ENCODE assay signal across 18 cellular contexts in the genomic region with DNA sequence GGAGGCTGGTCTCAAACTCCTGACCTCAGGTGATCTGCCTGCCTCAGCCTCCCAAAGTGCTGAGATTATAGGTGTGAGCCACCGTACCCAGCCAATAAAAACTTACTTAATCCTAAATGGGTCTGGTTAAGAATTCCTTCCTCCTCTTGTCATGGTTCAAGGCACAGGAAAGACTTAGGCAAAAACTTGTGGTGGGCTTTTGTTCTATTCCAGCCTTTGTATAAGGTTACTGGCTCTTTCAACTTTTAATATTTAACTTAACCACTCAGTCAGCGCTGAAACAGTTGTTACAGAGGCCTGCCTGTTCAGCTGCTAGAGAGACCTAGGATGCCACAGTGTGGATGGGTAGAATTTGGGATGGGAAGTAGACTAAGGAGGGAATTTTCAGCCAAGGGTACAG.
DNase-seq lines count a peak whose midpoint lies in the region; ATAC-seq and FAIRE-seq lines count a peak whose summit lies in the region.
"Had no signal": no experiment of that assay in that cellular context is flagged by ENCODE, and none has a peak within 500 bp of the region (broad histone marks: within the 10 kb centered on the region; RNA-seq: fewer than 3 reads in every experiment).

No MANE protein-coding gene starts in this region.

- no peak for ATAC-seq in stimulated activated effector memory CD8-positive, alpha-beta T cell treated with anti-CD3 and anti-CD28 coated beads, Interleukin-12 subunit alpha, Interleukin-12 subunit beta, amount 100 ng/mL, for 72 hours

- no peaks in the 10 kb centered on the region for H3K4me1 Mint-ChIP-seq in stimulated activated effector memory CD8-positive, alpha-beta T cell treated with anti-CD3 and anti-CD28 coated beads, Interleukin-12 subunit alpha, Interleukin-12 subunit beta, amount 100 ng/mL, for 72 hours

- peaks cover 2% of the 10 kb centered on the region for H3K9me3 Mint-ChIP-seq in stimulated activated effector memory CD8-positive, alpha-beta T cell treated with anti-CD3 and anti-CD28 coated beads, Interleukin-12 subunit alpha, Interleukin-12 subunit beta, amount 100 ng/mL, for 72 hours

- H3K4me3 Mint-ChIP-seq in stimulated activated effector memory CD8-positive, alpha-beta T cell treated with anti-CD3 and anti-CD28 coated beads, Interleukin-12 subunit alpha, Interleukin-12 subunit beta, amount 100 ng/mL, for 72 hours: no peak overlapping the region
- H3K4me3 Mint-ChIP-seq: CD4-positive, CD25-positive, alpha-beta regulatory T cell had no signal

- FAIRE-seq in RCC 7860 (lab: Jason Lieb, UNC): peak; percentile 81
- FAIRE-seq: D721Med, GM12892, GM18507 had no signal

- H3K36me3 Mint-ChIP-seq in stimulated activated effector memory CD8-positive, alpha-beta T cell treated with anti-CD3 and anti-CD28 coated beads, Interleukin-12 subunit alpha, Interleukin-12 subunit beta, amount 100 ng/mL, for 72 hours: peaks cover 29% of the 10 kb centered on the region

- peak; percentile 30 for DNase-seq in RCC 7860 (ENCODE audit: low spot score)
- peak; percentile 39 for DNase-seq in glomerular visceral epithelial cell (ENCODE audit: extremely low spot score)
- DNase-seq in left kidney (ENCODE audit: low read depth, low spot score): peak; percentile 65
- peak in 1 of 2 donors; percentile 23 for DNase-seq in stimulated activated effector memory CD8-positive, alpha-beta T cell treated with anti-CD3 and anti-CD28 coated beads, Interleukin-12 subunit alpha, Interleukin-12 subunit beta, amount 100 ng/mL, for 72 hours (ENCODE audit: low spot score in 2 of 2)
- no peak for DNase-seq in NCI-H774 (lab: John Stamatoyannopoulos, UW)
- no peak for DNase-seq in 8988T
- no peak for DNase-seq in AG08396 (ENCODE audit: low spot score)
- DNase-seq: BE2C; C1 segment of cervical spinal cord; Caco-2; CD4-positive, CD25-positive, alpha-beta regulatory T cell; DMS153; DMS79; GDM1; GM23248 had no signal

- peak overlapping the region; percentile 11 for H3K27ac Mint-ChIP-seq in stimulated activated effector memory CD8-positive, alpha-beta T cell treated with anti-CD3 and anti-CD28 coated beads, Interleukin-12 subunit alpha, Interleukin-12 subunit beta, amount 100 ng/mL, for 72 hours

Comparison
In these comparisons a context has a peak if more than half of its experiments do, and no peak if none do; other contexts are left out.
1. DNase-seq: peak in RCC 7860 (single experiment), glomerular visceral epithelial cell (single experiment) and left kidney (single experiment); none in NCI-H774 (single experiment), 8988T (single experiment) and AG08396 (single experiment).